1 cellular context compared by ENCODE assay signal in genomic region chr2:11753452-11753885, GRCh38.
TF ChIP-seq lines count a peak whose summit lies in the region.

No MANE protein-coding gene starts in this region.

TF ChIP-seq in K562, 482 proteins besides CTCF, POLR2A, EP300 and RAD21 (continued from another document and continues in another):
- TF ChIP-seq ZNF280B (CRISPR knock-in tag; IDR thresholded peaks at IDR 0.05), result no peak
- no peak for TF ChIP-seq POU5F1 (IDR thresholded peaks at IDR 0.05; ENCODE audit: borderline replicate concordance, low read depth, low read length, partially characterized antibody)
- no peak for TF ChIP-seq MED1 (CRISPR knock-in tag; IDR thresholded peaks at IDR 0.05; ENCODE audit: borderline replicate concordance)
- TF ChIP-seq CBX2 (IDR thresholded peaks at IDR 0.05; ENCODE audit: insufficient read depth, low read length, poor library complexity, severe bottlenecking), result no peak
- TF ChIP-seq FOXJ2 (tag; IDR thresholded peaks at IDR 0.05), result no peak
- no peak for TF ChIP-seq ZC3H11A (IDR thresholded peaks at IDR 0.05; ENCODE audit: low read depth, low read length)
- no peak for TF ChIP-seq TSHZ1 (CRISPR knock-in tag; IDR thresholded peaks at IDR 0.05)
- TF ChIP-seq ATF6 (CRISPR knock-in tag; IDR thresholded peaks at IDR 0.05), result no peak
- TF ChIP-seq ZNF583 (CRISPR knock-in tag; IDR thresholded peaks at IDR 0.05), result no peak
- no peak for TF ChIP-seq RBFOX2 (IDR thresholded peaks at IDR 0.05; ENCODE audit: low read depth, low read length)
- TF ChIP-seq HNRNPLL (IDR thresholded peaks at IDR 0.05; ENCODE audit: low read depth, low read length, poor library complexity, severe bottlenecking), result no peak
- no peak for TF ChIP-seq ZNF3 (CRISPR knock-in tag; IDR thresholded peaks at IDR 0.05)
- no peak for TF ChIP-seq SIRT6 (IDR thresholded peaks at IDR 0.05; ENCODE audit: low read depth, low read length)
- TF ChIP-seq NR4A1 (CRISPR knock-in tag; IDR thresholded peaks at IDR 0.05), result peak; percentile 24; the same call in 1 of the 2 replicates
- no peak for TF ChIP-seq NR4A1 (tag; IDR thresholded peaks at IDR 0.05)
- no peak for TF ChIP-seq IRF9 (tag; IDR thresholded peaks at IDR 0.05)
- TF ChIP-seq MYBL2 (IDR thresholded peaks at IDR 0.05; ENCODE audit: low read depth), result no peak
- TF ChIP-seq MYBL2 (CRISPR knock-in tag; IDR thresholded peaks at IDR 0.05; ENCODE audit: borderline replicate concordance), result no peak
- TF ChIP-seq ZNF785 (CRISPR knock-in tag; IDR thresholded peaks at IDR 0.05), result no peak
- no peak for TF ChIP-seq ZC3H8 (IDR thresholded peaks at IDR 0.05)
- no peak for TF ChIP-seq GMEB1 (CRISPR knock-in tag; IDR thresholded peaks at IDR 0.05)
- 0 out of 2 replicates have a peak, but pooled peaks have one; percentile 21 for TF ChIP-seq SP1 (CRISPR knock-in tag; IDR thresholded peaks at IDR 0.05)
- no peak for TF ChIP-seq PRDM10 (IDR thresholded peaks at IDR 0.05; ENCODE audit: partially characterized antibody)
- TF ChIP-seq HINFP (tag; conservative IDR thresholded peaks at IDR 0.05; ENCODE audit: low read depth), result no peak
- no peak for TF ChIP-seq ZBED1 (IDR thresholded peaks at IDR 0.05)
- no peak for TF ChIP-seq ELK1 (CRISPR knock-in tag; IDR thresholded peaks at IDR 0.05)
- TF ChIP-seq PBX2 (CRISPR knock-in tag; IDR thresholded peaks at IDR 0.05; ENCODE audit: low read depth), result peak; percentile 71
- TF ChIP-seq PBX2 (tag; conservative IDR thresholded peaks at IDR 0.05; ENCODE audit: low read depth), result peak; percentile 97
- no peak for TF ChIP-seq ZNF75A (CRISPR knock-in tag; IDR thresholded peaks at IDR 0.05)
- no peak for TF ChIP-seq GABPB2 (CRISPR knock-in tag; conservative IDR thresholded peaks at IDR 0.05)
- no peak for TF ChIP-seq PTBP1 (IDR thresholded peaks at IDR 0.05; ENCODE audit: low read depth, low read length)
- peak; percentile 97 for TF ChIP-seq SMARCE1 (IDR thresholded peaks at IDR 0.05)
- no peak for TF ChIP-seq CHAMP1 (IDR thresholded peaks at IDR 0.05)
- no peak for TF ChIP-seq XRCC5 (IDR thresholded peaks at IDR 0.05; ENCODE audit: low read depth, low read length)
- 0 out of 2 replicates have a peak, but pooled peaks have one; percentile 24 for TF ChIP-seq CREM (IDR thresholded peaks at IDR 0.05; ENCODE audit: low read depth)
- TF ChIP-seq ZBTB17 (CRISPR knock-in tag; IDR thresholded peaks at IDR 0.05), result no peak
- TF ChIP-seq TEAD1 (CRISPR knock-in tag; IDR thresholded peaks at IDR 0.05), result no peak
